23 cellular contexts compared by ENCODE assay signal in the genomic region with DNA sequence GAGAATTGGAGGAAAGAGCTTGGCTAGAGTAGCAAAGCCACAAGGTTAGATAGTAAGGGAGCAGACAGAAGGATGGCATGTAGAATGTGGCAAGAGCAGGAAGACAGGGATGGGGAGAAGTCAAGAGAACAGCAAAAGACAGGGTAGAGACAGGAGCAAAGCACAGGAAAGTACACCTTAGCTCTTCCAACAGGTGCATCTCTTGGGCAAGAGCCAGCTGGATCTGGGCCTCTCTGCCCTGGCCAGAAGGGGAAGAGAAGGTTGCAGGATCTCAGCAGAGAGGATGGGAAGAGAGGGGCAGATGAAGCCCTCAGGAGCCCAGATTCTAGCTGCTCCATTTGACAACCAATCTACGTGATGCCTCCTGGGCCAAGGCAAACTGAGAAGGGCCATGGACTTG. TPM values are rescaled to one million over a fixed set of nuclear protein-coding genes. Genes with fewer than 3 reads are reported as not detected.
DNase-seq lines count a peak whose midpoint lies in the region; ATAC-seq, FAIRE-seq and TF ChIP-seq lines count a peak whose summit lies in the region.
"Had no signal": no experiment of that assay in that cellular context is flagged by ENCODE, and none has a peak within 500 bp of the region (broad histone marks: within the 10 kb centered on the region; RNA-seq: fewer than 3 reads in every experiment).

No MANE protein-coding gene starts in this region.

- H3K27me3 Mint-ChIP-seq in activated naive CD4-positive, alpha-beta T cell treated with anti-CD3 and anti-CD28 coated beads, Interleukin-2, amount 50 U/mL, for 24 hours = no peaks in the 10 kb centered on the region
- H3K27me3 Mint-ChIP-seq: IgD-negative memory B cell had no signal

- no peaks in the 10 kb centered on the region for H3K4me1 Mint-ChIP-seq in activated naive CD4-positive, alpha-beta T cell treated with anti-CD3 and anti-CD28 coated beads, Interleukin-2, amount 50 U/mL, for 24 hours

- H3K27ac ChIP-seq in ascending aorta (peak overlapping the region; percentile 81 to 89), sigmoid colon (peak overlapping the region; percentile 15 to 63 (median 34))
- H3K27ac ChIP-seq: BLaER1 treated with 17β-estradiol and CSF1 and Interleukin-3, amounts not matched to agents 10 nM and 100 nM; Peyer's patch had no signal

- H3K36me3 Mint-ChIP-seq in activated naive CD4-positive, alpha-beta T cell treated with anti-CD3 and anti-CD28 coated beads, Interleukin-2, amount 50 U/mL, for 24 hours = no peaks in the 10 kb centered on the region

- H3K9me3 ChIP-seq in ascending aorta = no peaks in the 10 kb centered on the region
- no peaks in the 10 kb centered on the region for H3K9me3 ChIP-seq in sigmoid colon
- H3K9me3 ChIP-seq: Peyer's patch had no signal

- H3K4me3 ChIP-seq in ascending aorta = no peak overlapping the region
- H3K4me3 ChIP-seq in sigmoid colon = no peak overlapping the region
- H3K4me3 ChIP-seq: BLaER1 treated with 17β-estradiol and CSF1 and Interleukin-3, amounts not matched to agents 10 nM and 100 nM; Peyer's patch had no signal

- H3K4me1 ChIP-seq in ascending aorta = peaks cover 7 to 21% of the 10 kb centered on the region in 2 donors
- peaks cover 0 to 19% (median 17%) of the 10 kb centered on the region in 4 donors for H3K4me1 ChIP-seq in sigmoid colon
- H3K4me1 ChIP-seq: BLaER1 treated with 17β-estradiol and CSF1 and Interleukin-3, amounts not matched to agents 10 nM and 100 nM; Peyer's patch had no signal

- no peak for ATAC-seq in HG03175 (IDR thresholded peaks at IDR 0.05; ENCODE audit: unreplicated experiment)
- ATAC-seq: CD8-positive, alpha-beta T cell; SK-N-SH treated with all-trans-retinoic acid at 6 μM for 48 hours had no signal

- 100% methylated on average over 1 of the region's 1 CpG for WGBS in sigmoid colon, 2 donors

- H3K9me3 Mint-ChIP-seq in activated naive CD4-positive, alpha-beta T cell treated with anti-CD3 and anti-CD28 coated beads, Interleukin-2, amount 50 U/mL, for 24 hours = no peaks in the 10 kb centered on the region
- H3K9me3 Mint-ChIP-seq: CD8-positive, alpha-beta T cell had no signal

- H3K36me3 ChIP-seq in ascending aorta (peaks cover 30 to 33% of the 10 kb centered on the region in 2 donors), sigmoid colon (no peaks in the 10 kb centered on the region)
- H3K36me3 ChIP-seq: Peyer's patch had no signal

- no peak overlapping the region for H3K4me3 Mint-ChIP-seq in activated naive CD4-positive, alpha-beta T cell treated with anti-CD3 and anti-CD28 coated beads, Interleukin-2, amount 50 U/mL, for 24 hours
- H3K4me3 Mint-ChIP-seq: CD8-positive, alpha-beta T cell; IgD-negative memory B cell had no signal

- FAIRE-seq in GM12892 (lab: Jason Lieb, UNC) (no peak), GM12891 (lab: Jason Lieb, UNC) (no peak)
- FAIRE-seq: GM18507 had no signal

- TF ChIP-seq EP300 in sigmoid colon (IDR thresholded peaks at IDR 0.05) = no peak

- H3K27me3 ChIP-seq in ascending aorta = no peaks in the 10 kb centered on the region
- no peaks in the 10 kb centered on the region for H3K27me3 ChIP-seq in sigmoid colon
- H3K27me3 ChIP-seq: BLaER1 treated with 17β-estradiol and CSF1 and Interleukin-3, amounts not matched to agents 10 nM and 100 nM; Peyer's patch had no signal

- TF ChIP-seq POLR2A in sigmoid colon (IDR thresholded peaks at IDR 0.05) (no peak), GM12892 (IDR thresholded peaks at IDR 0.05; ENCODE audit: low read depth, low read length) (no peak), GM12891 (IDR thresholded peaks at IDR 0.05; ENCODE audit: low read depth, low read length) (no peak)

- peak overlapping the region; percentile 5 for H3K27ac Mint-ChIP-seq in activated naive CD4-positive, alpha-beta T cell treated with anti-CD3 and anti-CD28 coated beads, Interleukin-2, amount 50 U/mL, for 24 hours
- H3K27ac Mint-ChIP-seq: CD8-positive, alpha-beta T cell; IgD-negative memory B cell had no signal

- TF ChIP-seq CTCF in ascending aorta (IDR thresholded peaks at IDR 0.05) (no peak), sigmoid colon (IDR thresholded peaks at IDR 0.05) (no peak)

- DNase-seq in activated naive CD4-positive, alpha-beta T cell treated with Interleukin-2 at 50 U/mL for 16 hours = no peak
- DNase-seq in ascending aorta (ENCODE audit: low spot score in 2 of 2) (no peak), sigmoid colon (no peak), GM12892 (ENCODE audit: insufficient read length) (no peak), posterior cingulate gyrus (no peak), GM12891 (ENCODE audit: insufficient read length, low spot score) (no peak)
- DNase-seq: 8988T; CD8-positive, alpha-beta T cell; DND-41; MV-4-11; NCI-H1105 treated with DMSO at 0.1 percent for 48 hours; NCI-H1694; NCI-H345; NCI-H524; NCI-H774; Peyer's patch had no signal

- intact Hi-C loops in ascending aorta (cut with DNase I) = no loop called here
- intact Hi-C loops in sigmoid colon (cut with DNase I) = no loop called here
- intact Hi-C loops in posterior cingulate gyrus (cut with DNase I) = no loop called here

TF ChIP-seq in GM12891, 5 proteins besides CTCF, POLR2A, EP300 and RAD21:
- TF ChIP-seq PAX5 (IDR thresholded peaks at IDR 0.05; ENCODE audit: insufficient read depth, low read length, severe bottlenecking) = no peak

RNA-seq across cellular contexts. Expression of a gene that starts 16.7 kb away (rescaled TPM):
- total RNA-seq in ascending aorta (29.5 TPM), sigmoid colon (10 to 100 TPM in 1 of 4 donors, 1 to 10 TPM in 3; 2.1 to 12.7 (median 5.3) TPM)
- under 1 TPM in 1 of 3 donors, not detected in 2; 0.29 TPM for polyA plus RNA-seq in sigmoid colon
- 0.25 TPM for polyA plus RNA-seq in GM12892 (2012; ENCODE audit: missing spikeins)
- polyA plus RNA-seq in GM12891 (2012; ENCODE audit: low read depth, missing spikeins) = 0.04 TPM
- total RNA-seq: CD8-positive, alpha-beta T cell; OCI-LY7; Peyer's patch had no signal

RNA-seq across cellular contexts. Expression of a gene that starts 29.0 kb away (rescaled TPM):
- 55.7 TPM for total RNA-seq in ascending aorta
- total RNA-seq in sigmoid colon = 10 to 100 TPM; 29.3 to 59.8 (median 31.8) TPM
- polyA plus RNA-seq in sigmoid colon = 10 to 100 TPM; 14.3 to 28.3 (median 15.0) TPM
- polyA plus RNA-seq in GM12892 (2012; ENCODE audit: missing spikeins) = 21.7 TPM
- polyA plus RNA-seq in GM12891 (2012; ENCODE audit: low read depth, missing spikeins) = 21.5 TPM
